In the genomic region with DNA sequence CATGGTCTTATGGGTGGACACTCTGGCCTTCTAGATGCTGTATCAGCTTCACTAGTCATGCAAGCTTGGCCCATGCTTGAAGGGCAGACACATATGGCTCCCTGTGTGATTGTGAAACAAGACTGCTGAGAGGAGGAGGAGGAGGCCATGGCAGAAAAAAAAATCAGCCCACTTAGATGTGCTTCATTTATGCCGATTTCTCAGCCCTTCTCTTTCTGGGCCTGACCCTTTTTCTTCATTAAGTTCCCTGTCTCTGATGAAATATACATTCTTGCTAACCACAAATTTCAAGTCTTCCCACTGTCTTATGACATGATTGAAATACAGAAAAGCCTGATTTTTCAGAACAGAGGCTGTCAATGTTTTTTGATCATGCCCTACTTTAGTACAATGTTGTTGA, we compare ENCODE assay signal across 2 cellular contexts.
TF ChIP-seq lines count a peak whose summit lies in the region.

No MANE protein-coding gene starts in this region.

TF ChIP-seq in SK-N-SH, 30 proteins besides CTCF, POLR2A, EP300 and RAD21 (continued from another document):
- TF ChIP-seq JUND (IDR thresholded peaks at IDR 0.05), result no peak
- no peak for TF ChIP-seq MEF2A (IDR thresholded peaks at IDR 0.05; ENCODE audit: borderline replicate concordance, low read depth)
- TF ChIP-seq RFX5 (IDR thresholded peaks at IDR 0.05; ENCODE audit: low read length), result no peak

TF ChIP-seq in SK-N-SH treated with all-trans-retinoic acid at 6 μM for 48 hours, 23 proteins besides CTCF, POLR2A, EP300 and RAD21 (continued from another document):
- TF ChIP-seq BACH2 (CRISPR knock-in tag; IDR thresholded peaks at IDR 0.05; ENCODE audit: borderline replicate concordance), result no peak
- TF ChIP-seq CSDC2 (CRISPR knock-in tag; IDR thresholded peaks at IDR 0.05), result no peak
- no peak for TF ChIP-seq ZFP30 (CRISPR knock-in tag; IDR thresholded peaks at IDR 0.05)
- no peak for TF ChIP-seq ZC3H10 (CRISPR knock-in tag; IDR thresholded peaks at IDR 0.05)
- no peak for TF ChIP-seq ZNF565 (CRISPR knock-in tag; conservative IDR thresholded peaks at IDR 0.05; ENCODE audit: low read depth)
- TF ChIP-seq RARB (CRISPR knock-in tag; IDR thresholded peaks at IDR 0.05), result no peak
